In genomic region chr7:130409067-130409721, GRCh38 we compare ENCODE assay signal across 17 cellular contexts. TPM values are rescaled to one million over a fixed set of nuclear protein-coding genes. Genes with fewer than 3 reads are reported as not detected.
DNase-seq lines count a peak whose midpoint lies in the region; ATAC-seq and TF ChIP-seq lines count a peak whose summit lies in the region.
"Had no signal": no experiment of that assay in that cellular context is flagged by ENCODE, and none has a peak within 500 bp of the region (broad histone marks: within the 10 kb centered on the region; RNA-seq: fewer than 3 reads in every experiment).

No MANE protein-coding gene starts in this region.

- DNase-seq in DMS 273 (lab: John Stamatoyannopoulos, UW; ENCODE audit: unreplicated experiment), result peak; percentile 69
- peak; percentile 85 for DNase-seq in NCI-H1436 (lab: John Stamatoyannopoulos, UW)
- peak; percentile 96 for DNase-seq in amniotic epithelial cell (ENCODE audit: low read depth)
- DNase-seq in mesothelial cell of epicardium (ENCODE audit: low spot score in 2 of 2, unreplicated experiment in 2 of 2), result no peak
- DNase-seq in activated CD8-positive, alpha-beta memory T cell treated with anti-CD3 and anti-CD28 coated beads, Interleukin-2, amount 10 ng/mL, durations not matched to agents 7 days and 5 days, result no peak
- no peak for DNase-seq in NCI-H526 treated with DMSO at 0.1 percent for 48 hours (lab: John Stamatoyannopoulos, UW)
- no peak for DNase-seq in germinal center (ENCODE audit: low spot score)
- DNase-seq: activated gamma-delta T cell treated with Interleukin-2 at 50 U/mL for 16 hours, heart left ventricle, left cardiac atrium, MM.1S, upper lobe of right lung had no signal

- no peak for ATAC-seq in GM21723 (IDR thresholded peaks at IDR 0.05; ENCODE audit: unreplicated experiment)
- no peak for ATAC-seq in activated CD8-positive, alpha-beta memory T cell treated with anti-CD3 and anti-CD28 coated beads, Interleukin-2, amount 10 ng/mL, durations not matched to agents 7 days and 5 days
- ATAC-seq: heart left ventricle, left cardiac atrium, upper lobe of right lung had no signal

- H3K4me3 Mint-ChIP-seq in mesothelial cell of epicardium, result no peak overlapping the region
- no peak overlapping the region for H3K4me3 Mint-ChIP-seq in activated CD8-positive, alpha-beta memory T cell treated with anti-CD3 and anti-CD28 coated beads, Interleukin-2, amount 10 ng/mL, durations not matched to agents 7 days and 5 days
- H3K4me3 Mint-ChIP-seq: B cell had no signal

- no peaks in the 10 kb centered on the region for H3K9me3 Mint-ChIP-seq in mesothelial cell of epicardium
- no peaks in the 10 kb centered on the region for H3K9me3 Mint-ChIP-seq in activated CD8-positive, alpha-beta memory T cell treated with anti-CD3 and anti-CD28 coated beads, Interleukin-2, amount 10 ng/mL, durations not matched to agents 7 days and 5 days (ENCODE audit: low read depth)

- H3K4me1 Mint-ChIP-seq in mesothelial cell of epicardium, result peaks cover 67% of the 10 kb centered on the region
- H3K4me1 Mint-ChIP-seq in activated CD8-positive, alpha-beta memory T cell treated with anti-CD3 and anti-CD28 coated beads, Interleukin-2, amount 10 ng/mL, durations not matched to agents 7 days and 5 days, result peaks cover 2% of the 10 kb centered on the region
- H3K4me1 Mint-ChIP-seq: B cell had no signal

- no peaks in the 10 kb centered on the region for H3K27me3 Mint-ChIP-seq in mesothelial cell of epicardium (ENCODE audit: low read depth)
- H3K27me3 Mint-ChIP-seq in activated CD8-positive, alpha-beta memory T cell treated with anti-CD3 and anti-CD28 coated beads, Interleukin-2, amount 10 ng/mL, durations not matched to agents 7 days and 5 days, result no peaks in the 10 kb centered on the region
- H3K27me3 Mint-ChIP-seq: B cell had no signal

- CTCF ChIA-PET in activated CD8-positive, alpha-beta memory T cell treated with anti-CD3 and anti-CD28 coated beads, Interleukin-2, amount 10 ng/mL, durations not matched to agents 7 days and 5 days (lab: Charles Lee), result no interaction called here

- TF ChIP-seq CTCF in mesothelial cell of epicardium (IDR thresholded peaks at IDR 0.05; ENCODE audit: unreplicated experiment), result no peak

- H3K27ac Mint-ChIP-seq in mesothelial cell of epicardium, result peak overlapping the region; percentile 94
- H3K27ac Mint-ChIP-seq in activated CD8-positive, alpha-beta memory T cell treated with anti-CD3 and anti-CD28 coated beads, Interleukin-2, amount 10 ng/mL, durations not matched to agents 7 days and 5 days, result no peak overlapping the region
- H3K27ac Mint-ChIP-seq: B cell had no signal

- no peaks in the 10 kb centered on the region for H3K36me3 Mint-ChIP-seq in mesothelial cell of epicardium
- peaks cover 14% of the 10 kb centered on the region for H3K36me3 Mint-ChIP-seq in activated CD8-positive, alpha-beta memory T cell treated with anti-CD3 and anti-CD28 coated beads, Interleukin-2, amount 10 ng/mL, durations not matched to agents 7 days and 5 days

RNA-seq across cellular contexts. Expression of gene CPA1, which starts 28.9 kb away (rescaled TPM):
- total RNA-seq in mesothelial cell of epicardium, result 0.75 to 1.4 TPM (median 1.1 TPM) in 3 replicates
- total RNA-seq in activated CD8-positive, alpha-beta memory T cell treated with anti-CD3 and anti-CD28 coated beads, Interleukin-2, amount 10 ng/mL, durations not matched to agents 7 days and 5 days, result not detected
- total RNA-seq: activated CD8-positive, alpha-beta memory T cell treated with anti-CD3 and anti-CD28 coated beads for 36 hours; B cell; right atrium auricular region; SK-MEL-5; upper lobe of right lung had no signal

RNA-seq across cellular contexts. Expression of gene CEP41, which starts 31.6 kb away (rescaled TPM):
- total RNA-seq in mesothelial cell of epicardium, result 21.7 to 22.5 TPM (median 22.1 TPM) in 3 replicates
- total RNA-seq in activated CD8-positive, alpha-beta memory T cell treated with anti-CD3 and anti-CD28 coated beads, Interleukin-2, amount 10 ng/mL, durations not matched to agents 7 days and 5 days, result 10 to 100 TPM; 22.0 to 23.3 TPM

Comparison
In these comparisons a context has a peak if more than half of its experiments do, and no peak if none do; other contexts are left out.
1. DNase-seq: peak in DMS 273 (single experiment), NCI-H1436 (single experiment) and amniotic epithelial cell (single experiment); none in mesothelial cell of epicardium (0 of 2), activated CD8-positive, alpha-beta memory T cell treated with anti-CD3 and anti-CD28 coated beads, Interleukin-2, amount 10 ng/mL, durations not matched to agents 7 days and 5 days (single experiment), NCI-H526 treated with DMSO at 0.1 percent for 48 hours (single experiment) and germinal center (single experiment).